In genomic region chr18:2112435-2113045, GRCh38 we compare ENCODE assay signal across 23 cellular contexts.
DNase-seq lines count a peak whose midpoint lies in the region; ATAC-seq and TF ChIP-seq lines count a peak whose summit lies in the region.
"Had no signal": no experiment of that assay in that cellular context is flagged by ENCODE, and none has a peak within 500 bp of the region (broad histone marks: within the 10 kb centered on the region; RNA-seq: fewer than 3 reads in every experiment).

No MANE protein-coding gene starts in this region.

- H3K79me2 ChIP-seq in GM23248 (ENCODE audit: insufficient read depth) (no peaks in the 10 kb centered on the region), PC-9 (ENCODE audit: low read depth) (no peaks in the 10 kb centered on the region), mammary epithelial cell (ENCODE audit: insufficient read depth, low read length) (no peaks in the 10 kb centered on the region), mesendoderm (ENCODE audit: control insufficient read depth, insufficient read depth, low read length) (no peaks in the 10 kb centered on the region)

- H2BK5ac ChIP-seq in mesendoderm (ENCODE audit: low read length), result peak overlapping the region; percentile 6

- H3K56ac ChIP-seq in mesendoderm (ENCODE audit: low read length), result peak overlapping the region; percentile 65

- H3K4ac ChIP-seq in mesendoderm (ENCODE audit: low read depth, low read length), result no peak overlapping the region

- H3K9me2 ChIP-seq in GM23248 (ENCODE audit: insufficient read depth) (no peaks in the 10 kb centered on the region), PC-9 (ENCODE audit: insufficient read depth) (no peaks in the 10 kb centered on the region)

- H3K9me3 ChIP-seq in GM23248 (ENCODE audit: low read depth), result no peaks in the 10 kb centered on the region
- 0 out of 2 replicates have a peak, but pooled peaks cover 4% of the 10 kb centered on the region for H3K9me3 ChIP-seq in PC-9 (ENCODE audit: insufficient read depth, low read depth)
- H3K9me3 ChIP-seq in mammary epithelial cell (replicated peaks; ENCODE audit: insufficient read depth, low read length), result no peaks in the 10 kb centered on the region
- H3K9me3 ChIP-seq: left ventricle myocardium inferior, psoas muscle, thoracic aorta had no signal

- no peak overlapping the region for H4K8ac ChIP-seq in mesendoderm (ENCODE audit: low read depth, low read length)

- DNase-seq in GM23248 (peak; percentile 6), PC-9 (peak in 1 of 2 experiments; percentile 63), mammary epithelial cell (peak; percentile 63), mesendoderm (no peak), sciatic nerve (ENCODE audit: low spot score) (no peak)
- DNase-seq in activated CD8-positive, alpha-beta memory T cell treated with anti-CD3 and anti-CD28 coated beads, Interleukin-2, amount 50 U/mL, for 4 hours, result no peak
- DNase-seq in stimulated activated naive CD8-positive, alpha-beta T cell treated with anti-CD3 and anti-CD28 coated beads, Interleukin-15, Interleukin-2, amounts not matched to agents 100 U/mL and 50 U/mL, for 24 hours, result no peak
- DNase-seq: activated CD4-positive, alpha-beta T cell treated with anti-CD3 and anti-CD28 coated beads, Interleukin-2, amount 50 U/mL, for 4 hours; activated CD4-positive, CD25-positive, alpha-beta regulatory T cell; anterior cingulate cortex; CD8-positive, alpha-beta memory T cell; central memory CD4-positive, alpha-beta T cell; DMS 273 treated with DMSO at 0.1 percent for 48 hours; H7; hypothalamus; immature natural killer cell; left ventricle myocardium inferior; naive B cell; psoas muscle; SHP77 treated with DMSO at 0.1 percent for 48 hours had no signal

- no peak overlapping the region for H2AFZ ChIP-seq in GM23248
- H2AFZ ChIP-seq in PC-9, result peak overlapping the region; percentile 67
- H2AFZ ChIP-seq in mammary epithelial cell (ENCODE audit: low read depth, low read length), result peak overlapping the region; percentile 83

- no peak overlapping the region for H3K23ac ChIP-seq in mesendoderm (ENCODE audit: low read length)

- no peak overlapping the region for H2AK5ac ChIP-seq in mesendoderm (ENCODE audit: low read length)

- no peaks in the 10 kb centered on the region for H3K36me3 ChIP-seq in GM23248 (ENCODE audit: low read depth)
- no peaks in the 10 kb centered on the region for H3K36me3 ChIP-seq in PC-9 (ENCODE audit: low read depth)
- H3K36me3 ChIP-seq in mammary epithelial cell (ENCODE audit: insufficient read depth, low read length), result no peaks in the 10 kb centered on the region
- H3K36me3 ChIP-seq in mesendoderm (ENCODE audit: control insufficient read depth, insufficient read depth, low read length), result no peaks in the 10 kb centered on the region
- H3K36me3 ChIP-seq: left ventricle myocardium inferior, thoracic aorta had no signal

- BruUV-seq in PC-9 (replicated peaks; lab: Mats Ljungman, UMichigan) (no TSS peak), mammary epithelial cell (replicated peaks; lab: Mats Ljungman, UMichigan) (no TSS peak)

- no peak overlapping the region for H2BK15ac ChIP-seq in mesendoderm (replicated peaks; ENCODE audit: low read depth)

- H3K18ac ChIP-seq in mesendoderm (ENCODE audit: low read length), result no peak overlapping the region

- H3K4me1 ChIP-seq in GM23248 (ENCODE audit: insufficient read depth) (peaks cover 7% of the 10 kb centered on the region; the same call in 1 of the 2 replicates), PC-9 (replicated peaks; ENCODE audit: insufficient read depth) (peaks cover 25% of the 10 kb centered on the region), mammary epithelial cell (ENCODE audit: insufficient read depth, low read length) (peaks cover 27% of the 10 kb centered on the region), mesendoderm (ENCODE audit: control insufficient read depth, low read depth, low read length) (peaks cover 5% of the 10 kb centered on the region)
- H3K4me1 ChIP-seq: left ventricle myocardium inferior, psoas muscle had no signal

- H3K27ac ChIP-seq in GM23248 (no peak overlapping the region), PC-9 (peak overlapping the region; percentile 73), mammary epithelial cell (ENCODE audit: insufficient read depth, low read depth, low read length) (peak overlapping the region; percentile 58), mesendoderm (ENCODE audit: low read depth, low read length) (no peak overlapping the region)
- H3K27ac ChIP-seq: left ventricle myocardium inferior, psoas muscle, thoracic aorta had no signal

- TF ChIP-seq CTCF in PC-9 (conservative IDR thresholded peaks at IDR 0.05), result no peak
- no peak for TF ChIP-seq CTCF in mammary epithelial cell (conservative IDR thresholded peaks at IDR 0.05 in 1 of 2, IDR thresholded peaks at IDR 0.05 in 1 of 2; ENCODE audit: extremely low read depth in 1 of 2, insufficient read depth in 1 of 2, low read depth in 1 of 2, low read length in 2 of 2)

- H3K9ac ChIP-seq in GM23248 (no peak overlapping the region), mammary epithelial cell (ENCODE audit: insufficient read depth, low read length) (no peak overlapping the region), mesendoderm (ENCODE audit: low read length) (no peak overlapping the region)

- no peaks in the 10 kb centered on the region for H3K79me1 ChIP-seq in mesendoderm (ENCODE audit: low read length)

- no peak overlapping the region for H2BK120ac ChIP-seq in mesendoderm (ENCODE audit: low read depth, low read length)

- H4K20me1 ChIP-seq in GM23248 (ENCODE audit: insufficient read depth) (no peaks in the 10 kb centered on the region), PC-9 (ENCODE audit: insufficient read depth) (no peaks in the 10 kb centered on the region), mammary epithelial cell (ENCODE audit: insufficient read depth, low read length) (no peaks in the 10 kb centered on the region)

- WGBS in GM23248 (ENCODE audit: low coverage in 1 of 2, low lambda C conversion rate in 2 of 2, missing lambda C conversion rate in 2 of 2), 2 experiments, result 40 to 43% methylated on average over 8 of the region's 8 CpGs
- WGBS in mammary epithelial cell (ENCODE audit: low coverage, missing lambda C conversion rate), result 6% methylated on average over 8 of the region's 8 CpGs
- WGBS in mesendoderm (ENCODE audit: extremely low coverage, insufficient coverage, low lambda C conversion rate), result no CpG with 5 or more reads among the region's 8 CpGs

- H3K27me3 ChIP-seq in GM23248 (replicated peaks; ENCODE audit: insufficient read depth) (no peaks in the 10 kb centered on the region), PC-9 (ENCODE audit: insufficient read depth, low read depth) (no peaks in the 10 kb centered on the region), mammary epithelial cell (ENCODE audit: insufficient read depth, low read length) (no peaks in the 10 kb centered on the region), mesendoderm (ENCODE audit: insufficient read depth, low read length, poor library complexity) (no peaks in the 10 kb centered on the region)

- no peak overlapping the region for H4K5ac ChIP-seq in mesendoderm (ENCODE audit: low read length)

- H3F3A ChIP-seq in GM23248 (ENCODE audit: insufficient read depth) (no peaks in the 10 kb centered on the region), PC-9 (ENCODE audit: insufficient read depth, low read depth) (peaks cover 6% of the 10 kb centered on the region)

- POLR2A ChIA-PET in PC-9 (lab: Charles Lee; ENCODE audit: unreplicated experiment), result interaction anchor here (0.6 to 0.8 kb wide), 9 partner anchors 9 to 1149 kb away, joined by 3 to 7 read pairs (median 4); partner anchors contain the start of gene MYL12B

- intact Hi-C loops in PC-9 (cut with micrococcal nuclease; ENCODE audit: unreplicated experiment), result loop anchor here (2.0 to 10.0 kb wide), 3 partner anchors 14 to 302 kb away; no protein-coding TSS in a partner anchor
- intact Hi-C loops in mammary epithelial cell (cut with micrococcal nuclease), result loop anchor here (2.0 kb wide), 1 partner anchor 36 kb away; no protein-coding TSS in a partner anchor
- intact Hi-C loops in sciatic nerve (cut with DNase I), result no loop called here

- dilution Hi-C loops in mammary epithelial cell (cut with HindIII; ENCODE audit: low sequenced_read_pairs), result no loop called here

- CTCF ChIA-PET in PC-9 (lab: Charles Lee) (interaction anchor here (0.6 kb wide), 1 partner anchor 16 kb away, joined by 10 read pairs; no protein-coding TSS in a partner anchor), mammary epithelial cell (lab: Charles Lee; ENCODE audit: low non-redundant PET) (no interaction called here)

- in situ Hi-C loops in GM23248 (cut with MboI), result no loop called here
- in situ Hi-C loops in mammary epithelial cell (cut with MboI; ENCODE audit: low sequenced_read_pairs in 2 of 2), result loop anchor here in 1 of 2 donors (25.0 kb wide), 1 partner anchor 100 kb away; no protein-coding TSS in a partner anchor

- H3K4me2 ChIP-seq in GM23248 (ENCODE audit: unreplicated experiment) (no peak overlapping the region), PC-9 (peak overlapping the region; percentile 67), mammary epithelial cell (ENCODE audit: insufficient read depth, low read depth, low read length) (peak overlapping the region; percentile 78), mesendoderm (ENCODE audit: low read length) (no peak overlapping the region)

- H3K4me3 ChIP-seq in GM23248 (no peak overlapping the region), PC-9 (peak overlapping the region; percentile 18; the same call in 1 of the 2 replicates), mammary epithelial cell (replicated peaks in 1 of 3; ENCODE audit: insufficient read depth in 1 of 3, low read depth in 2 of 3, low read length in 3 of 3) (peak overlapping the region in 2 of 3 experiments; percentile 21 to 31), mesendoderm (ENCODE audit: low read length) (no peak overlapping the region)
- H3K4me3 ChIP-seq: left ventricle myocardium inferior, psoas muscle, thoracic aorta had no signal

- ATAC-seq in sciatic nerve, result no peak
- ATAC-seq in stimulated activated naive CD8-positive, alpha-beta T cell treated with anti-CD3 and anti-CD28 coated beads, Interleukin-15, Interleukin-2, amounts not matched to agents 100 U/mL and 50 U/mL, for 24 hours, result no peak
- no peak for ATAC-seq in GM21381 (IDR thresholded peaks at IDR 0.05; ENCODE audit: unreplicated experiment)
- ATAC-seq: activated naive CD4-positive, alpha-beta T cell treated with anti-CD3 and anti-CD28 coated beads, Interleukin-2, amount 50 U/mL, for 72 hours; psoas muscle had no signal

Comparison
In these comparisons a context has a peak if more than half of its experiments do, and no peak if none do; other contexts are left out.
1. DNase-seq: peak in GM23248 (single experiment) and mammary epithelial cell (single experiment); none in mesendoderm (single experiment), activated CD8-positive, alpha-beta memory T cell treated with anti-CD3 and anti-CD28 coated beads, Interleukin-2, amount 50 U/mL, for 4 hours (single experiment), sciatic nerve (single experiment) and stimulated activated naive CD8-positive, alpha-beta T cell treated with anti-CD3 and anti-CD28 coated beads, Interleukin-15, Interleukin-2, amounts not matched to agents 100 U/mL and 50 U/mL, for 24 hours (single experiment).
2. H3K27ac ChIP-seq: peak in PC-9 (single experiment) and mammary epithelial cell (single experiment); none in GM23248 (single experiment) and mesendoderm (single experiment).
3. H3K4me2 ChIP-seq: peak in PC-9 (single experiment) and mammary epithelial cell (single experiment); none in GM23248 (single experiment) and mesendoderm (single experiment).
4. H3K4me3 ChIP-seq: peak in PC-9 (single experiment) and mammary epithelial cell (2 of 3); none in GM23248 (single experiment) and mesendoderm (single experiment).